In genomic region chr9:132896906-132897305, GRCh38 we compare ENCODE assay signal across 21 cellular contexts. TPM values are rescaled to one million over a fixed set of nuclear protein-coding genes. Genes with fewer than 3 reads are reported as not detected.
A peak's percentile ranks its signal among the peaks of the same experiment; 100 is the strongest.
DNase-seq lines count a peak whose midpoint lies in the region; ATAC-seq and TF ChIP-seq lines count a peak whose summit lies in the region.
"Had no signal": no experiment of that assay in that cellular context is flagged by ENCODE, and none has a peak within 500 bp of the region (broad histone marks: within the 10 kb centered on the region; RNA-seq: fewer than 3 reads in every experiment).

No MANE protein-coding gene starts in this region.

- WGBS in heart right ventricle, 2 donors: 39 to 43% methylated on average over 6 of the region's 6 CpGs
- WGBS in ovary, 3 donors: 9 to 23% (median 14%) methylated on average over 6 of the region's 6 CpGs

- CTCF ChIA-PET in A673 (lab: Charles Lee): no interaction called here

- TF ChIP-seq CTCF in cardiac fibroblast (IDR thresholded peaks at IDR 0.05; ENCODE audit: low read depth, low read length) (no peak), heart right ventricle (IDR thresholded peaks at IDR 0.05) (no peak), ovary (IDR thresholded peaks at IDR 0.05) (no peak), A673 (conservative IDR thresholded peaks at IDR 0.05; ENCODE audit: low read depth, low read length) (no peak)

- peak overlapping the region in 4 of 10 donors; percentile 16 to 57 (median 22) for H3K27ac ChIP-seq in heart right ventricle
- peak overlapping the region; percentile 6 to 68 for H3K27ac ChIP-seq in ovary
- H3K27ac ChIP-seq in A673 (ENCODE audit: low read depth, low read length, poor library complexity, severe bottlenecking): no peak overlapping the region
- H3K27ac ChIP-seq: neural progenitor cell, tibial artery had no signal

- TF ChIP-seq EP300 in ovary (IDR thresholded peaks at IDR 0.05): no peak

- H3K36me3 ChIP-seq in heart right ventricle (peaks cover 0 to 100% (median 61%) of the 10 kb centered on the region in 9 donors), ovary (no peaks in the 10 kb centered on the region), A673 (ENCODE audit: insufficient read depth, low read length, poor library complexity, severe bottlenecking) (peaks cover 38% of the 10 kb centered on the region)
- H3K36me3 ChIP-seq: neural progenitor cell had no signal

- in situ Hi-C loops in G401 (cut with HindIII; ENCODE audit: low sequenced_read_pairs): no loop called here

- no peak for TF ChIP-seq POLR2A in ovary (IDR thresholded peaks at IDR 0.05)

- ATAC-seq in heart right ventricle (peak; percentile 54 to 78 (median 68)), GM21526 (IDR thresholded peaks at IDR 0.05; ENCODE audit: low FRiP score, unreplicated experiment) (no peak)
- ATAC-seq: activated naive CD8-positive, alpha-beta T cell treated with anti-CD3 and anti-CD28 coated beads, Interleukin-2, amount 50 U/mL, for 24 hours; activated T-cell treated with anti-CD3 and anti-CD28 coated beads, Interleukin-2, amount 50 U/mL, for 72 hours had no signal

- POLR2A ChIA-PET in A673 (lab: Charles Lee; ENCODE audit: low non-redundant PET): no interaction called here

- H3K4me3 ChIP-seq in cardiac fibroblast (replicated peaks in 1 of 2; ENCODE audit: low read depth in 2 of 2, low read length in 2 of 2): no peak overlapping the region
- no peak overlapping the region for H3K4me3 ChIP-seq in heart right ventricle
- no peak overlapping the region for H3K4me3 ChIP-seq in ovary
- H3K4me3 ChIP-seq in A673 (ENCODE audit: low read depth, low read length, poor library complexity, severe bottlenecking): no peak overlapping the region
- H3K4me3 ChIP-seq: MG63, neural progenitor cell, tibial artery had no signal

- no TSS peak for BruUV-seq in A673 (replicated peaks; lab: Mats Ljungman, UMichigan)

- H3K4me1 ChIP-seq in heart right ventricle (peaks cover 0 to 16% (median 8%) of the 10 kb centered on the region in 9 donors), ovary (ENCODE audit: insufficient read depth) (peaks cover 2% of the 10 kb centered on the region), A673 (ENCODE audit: insufficient read depth, low read length, poor library complexity, severe bottlenecking) (no peaks in the 10 kb centered on the region)
- H3K4me1 ChIP-seq: neural progenitor cell had no signal

- DNase-seq in G401 (ENCODE audit: low spot score): peak; percentile 85
- DNase-seq in cardiac fibroblast (ENCODE audit: low read depth in 2 of 2): peak; percentile 8 to 29
- peak in 1 of 2 donors; percentile 20 for DNase-seq in heart right ventricle
- DNase-seq in ovary: peak; percentile 56 to 73 (median 60)
- no peak for DNase-seq in GM03348 (ENCODE audit: low spot score)
- no peak for DNase-seq in A673 (ENCODE audit: low spot score)
- DNase-seq in stimulated activated CD4-positive, alpha-beta T cell treated with anti-CD3 and anti-CD28 coated beads, Interleukin-4, amount 100 ng/mL, for 4 hours: no peak
- DNase-seq: activated CD4-positive, alpha-beta memory T cell treated with anti-CD3 and anti-CD28 coated beads, Interleukin-2, amount 10 ng/mL, durations not matched to agents 7 days and 5 days; activated naive CD8-positive, alpha-beta T cell treated with anti-CD3 and anti-CD28 coated beads, Interleukin-2, amount 50 U/mL, for 24 hours; activated T-cell treated with anti-CD3 and anti-CD28 coated beads, Interleukin-2, amount 50 U/mL, for 72 hours; GDM1; immature natural killer cell; MG63; NCI-H187; NCI-H446 treated with DMSO at 0.1 percent for 48 hours; stimulated activated CD4-positive, alpha-beta T cell treated with anti-CD3 and anti-CD28 coated beads, Interleukin-2, amount 100 ng/mL, for 48 hours; T-helper 1 cell had no signal

- no peaks in the 10 kb centered on the region for H3K9me3 ChIP-seq in heart right ventricle
- no peaks in the 10 kb centered on the region for H3K9me3 ChIP-seq in ovary
- H3K9me3 ChIP-seq in A673 (ENCODE audit: low read depth, low read length, poor library complexity, severe bottlenecking): no peaks in the 10 kb centered on the region
- H3K9me3 ChIP-seq: MG63, tibial artery had no signal

- intact Hi-C loops in heart right ventricle (cut with DNase I): no loop called here
- intact Hi-C loops in ovary (cut with DNase I): no loop called here
- intact Hi-C loops in A673 (cut with micrococcal nuclease; ENCODE audit: unreplicated experiment): no loop called here

- H3K27me3 ChIP-seq in heart right ventricle (no peaks in the 10 kb centered on the region), ovary (no peaks in the 10 kb centered on the region), A673 (replicated peaks; ENCODE audit: insufficient read depth, low read depth, low read length, poor library complexity) (no peaks in the 10 kb centered on the region)
- H3K27me3 ChIP-seq: MG63, neural progenitor cell, tibial artery had no signal

RNA-seq across cellular contexts. Expression of gene SPACA9, which starts 18.2 kb away (rescaled TPM):
- 5.5 and 6.0 TPM in 2 replicates for total RNA-seq in G401 (2014; rRNA removed; shearing (Covaris generic))
- 10 to 100 TPM in 1 of 10 donors, 1 to 10 TPM in 9; 3.4 to 10.1 (median 5.7) TPM for total RNA-seq in heart right ventricle
- 1 to 10 TPM; 1.7 to 5.5 TPM for polyA plus RNA-seq in heart right ventricle
- 10 to 100 TPM in 1 of 7 donors, 1 to 10 TPM in 6; 4.6 to 22.4 (median 8.6) TPM for total RNA-seq in ovary
- polyA plus RNA-seq in ovary: 10 to 100 TPM in 1 of 2 donors, 1 to 10 TPM in 1; 8.2 to 10.8 TPM
- 2.1 and 4.3 TPM in 2 replicates for total RNA-seq in A673 (2021)

RNA-seq across cellular contexts. Expression of gene AK8, which starts 18.8 kb away (rescaled TPM):
- total RNA-seq in G401 (2014; rRNA removed; shearing (Covaris generic)): 0.37 and 3.6 TPM in 2 replicates
- total RNA-seq in heart right ventricle (1 to 10 TPM in 1 of 10 donors, under 1 TPM in 4, not detected in 5; 0.15 to 1.0 (median 0.26) TPM), ovary (1 to 10 TPM in 5 of 7 donors, under 1 TPM in 2; 0.36 to 9.8 (median 1.6) TPM), A673 (2021) (0.92 TPM in 1 of 2 replicates, not detected in the other)
- polyA plus RNA-seq in heart right ventricle (under 1 TPM in 1 of 2 donors, not detected in 1; 0.09 TPM), ovary (1 to 10 TPM in 1 of 2 donors, under 1 TPM in 1; 0.64 to 2.7 TPM)
- total RNA-seq: activated CD4-positive, alpha-beta memory T cell treated with anti-CD3 and anti-CD28 coated beads, Interleukin-2, amount 10 ng/mL, durations not matched to agents 7 days and 5 days; endothelial cell of umbilical vein had no signal

RNA-seq across cellular contexts. Expression of gene TSC1, which starts 47.5 kb away (rescaled TPM):
- total RNA-seq in G401 (2014; rRNA removed; shearing (Covaris generic)): 12.0 and 28.8 TPM in 2 replicates
- total RNA-seq in heart right ventricle: 10 to 100 TPM; 40.2 to 72.9 (median 55.5) TPM
- polyA plus RNA-seq in heart right ventricle: 10 to 100 TPM in 1 of 2 donors, 1 to 10 TPM in 1; 7.7 to 22.8 TPM
- total RNA-seq in ovary: 10 to 100 TPM; 24.4 to 49.1 (median 42.0) TPM
- polyA plus RNA-seq in ovary: 10 to 100 TPM; 18.9 to 32.9 TPM
- 40.9 and 42.5 TPM in 2 replicates for total RNA-seq in A673 (2021)

Comparison
In these comparisons a context has a peak if more than half of its experiments do, and no peak if none do; other contexts are left out.
1. DNase-seq: peak in G401 (single experiment), cardiac fibroblast (2 of 2) and ovary (5 of 5); none in GM03348 (single experiment), A673 (single experiment) and stimulated activated CD4-positive, alpha-beta T cell treated with anti-CD3 and anti-CD28 coated beads, Interleukin-4, amount 100 ng/mL, for 4 hours (0 of 2).